ENCODE assay signal across 19 cellular contexts in genomic region chr11:18369398-18369797, GRCh38. TPM values are rescaled to one million over a fixed set of nuclear protein-coding genes. Genes with fewer than 3 reads are reported as not detected.
"Had no signal": no experiment of that assay in that cellular context is flagged by ENCODE, and none has a peak within 500 bp of the region (broad histone marks: within the 10 kb centered on the region; RNA-seq: fewer than 3 reads in every experiment).

No MANE protein-coding gene starts in this region.

- H3K27ac Mint-ChIP-seq: activated CD8-positive, alpha-beta memory T cell treated with anti-CD3 and anti-CD28 coated beads, Interleukin-2, amount 10 ng/mL, durations not matched to agents 7 days and 5 days; activated naive CD4-positive, alpha-beta T cell treated with anti-CD3 and anti-CD28 coated beads, Interleukin-2, amount 50 U/mL, for 24 hours had no signal

- H3K4me1 ChIP-seq: esophagus squamous epithelium, left lung, right lobe of liver had no signal

- DNase-seq: activated CD4-positive, alpha-beta T cell treated with anti-CD3 and anti-CD28 coated beads, Interleukin-2, amount 50 U/mL, for 4 hours; activated CD8-positive, alpha-beta memory T cell treated with anti-CD3 and anti-CD28 coated beads, Interleukin-2, amount 10 ng/mL, durations not matched to agents 7 days and 5 days; activated T-cell treated with anti-CD3 and anti-CD28 coated beads, Interleukin-2, amount 50 U/mL, for 1 hour; central memory CD4-positive, alpha-beta T cell; effector CD8-positive, alpha-beta T cell; esophagus squamous epithelium; hippocampal formation; left lung; right lobe of liver; stimulated activated CD4-positive, alpha-beta T cell treated with anti-CD3 and anti-CD28 coated beads, Interleukin-2, amount 100 ng/mL, for 24 hours; T1000 had no signal

- FAIRE-seq: endothelial cell of umbilical vein, keratinocyte had no signal

- H3K4me3 ChIP-seq: coronary artery, esophagus squamous epithelium, left lung, right lobe of liver had no signal

- H3K9me3 Mint-ChIP-seq: activated naive CD4-positive, alpha-beta T cell treated with anti-CD3 and anti-CD28 coated beads, Interleukin-2, amount 50 U/mL, for 24 hours had no signal

- H3K4me3 Mint-ChIP-seq: activated CD8-positive, alpha-beta memory T cell treated with anti-CD3 and anti-CD28 coated beads, Interleukin-2, amount 10 ng/mL, durations not matched to agents 7 days and 5 days; activated naive CD4-positive, alpha-beta T cell treated with anti-CD3 and anti-CD28 coated beads, Interleukin-2, amount 50 U/mL, for 24 hours had no signal

- ATAC-seq: activated CD4-positive, CD25-positive, alpha-beta regulatory T cell treated with anti-CD3 and anti-CD28 coated beads, Interleukin-2, amount 50 U/mL, for 24 hours; activated CD8-positive, alpha-beta memory T cell treated with anti-CD3 and anti-CD28 coated beads, Interleukin-2, amount 10 ng/mL, durations not matched to agents 7 days and 5 days; left lung; right lobe of liver had no signal

- H3K27me3 ChIP-seq: esophagus squamous epithelium, left lung, right lobe of liver had no signal

- H3K27me3 Mint-ChIP-seq: activated CD8-positive, alpha-beta memory T cell treated with anti-CD3 and anti-CD28 coated beads, Interleukin-2, amount 10 ng/mL, durations not matched to agents 7 days and 5 days; activated naive CD4-positive, alpha-beta T cell treated with anti-CD3 and anti-CD28 coated beads, Interleukin-2, amount 50 U/mL, for 24 hours had no signal

- H3K9me3 ChIP-seq: esophagus squamous epithelium, left lung, right lobe of liver had no signal

- H3K27ac ChIP-seq: esophagus squamous epithelium, left lung, right lobe of liver had no signal

RNA-seq across cellular contexts. Expression of gene LDHC, which starts 42.7 kb away (rescaled TPM):
- total RNA-seq: endothelial cell of umbilical vein, esophagus squamous epithelium, pulmonary artery endothelial cell, ureter had no signal
- polyA plus RNA-seq: endothelial cell of umbilical vein, keratinocyte, neural cell had no signal
